26 cellular contexts compared by ENCODE assay signal in genomic region chr2:46077522-46078062, GRCh38.
"Had no signal": no experiment of that assay in that cellular context is flagged by ENCODE, and none has a peak within 500 bp of the region (broad histone marks: within the 10 kb centered on the region; RNA-seq: fewer than 3 reads in every experiment).

No MANE protein-coding gene starts in this region.

- H3K4me3 ChIP-seq: dorsolateral prefrontal cortex, gastrocnemius medialis, neural progenitor cell, prostate gland, sigmoid colon, thoracic aorta, tibial nerve, upper lobe of right lung, uterus had no signal

- H3K27me3 Mint-ChIP-seq: naive thymus-derived CD4-positive, alpha-beta T cell; stimulated activated naive B cell treated with anti-CD40 and anti-IgM and Interleukin-4, amounts not matched to agents 10 μg/mL and 1 μg/mL and 100 μg/mL, for 72 hours; stimulated activated naive CD8-positive, alpha-beta T cell treated with anti-CD3 and anti-CD28 coated beads, Interleukin-15, Interleukin-2, amounts not matched to agents 100 ng/mL and 50 ng/mL, for 24 hours had no signal

- H3K79me2 ChIP-seq: parathyroid adenoma had no signal

- H3K27ac ChIP-seq: dorsolateral prefrontal cortex, epithelial cell of prostate, neural progenitor cell, parathyroid adenoma, prostate gland, sigmoid colon, thoracic aorta, tibial nerve, uterus had no signal

- FAIRE-seq: colon, keratinocyte had no signal

- H3K4me1 ChIP-seq: neural progenitor cell, parathyroid adenoma, prostate gland, uterus had no signal

- H3K27ac Mint-ChIP-seq: naive thymus-derived CD4-positive, alpha-beta T cell; nephron; neural progenitor cell; stimulated activated naive B cell treated with anti-CD40 and anti-IgM and Interleukin-4, amounts not matched to agents 10 μg/mL and 1 μg/mL and 100 μg/mL, for 72 hours; stimulated activated naive CD8-positive, alpha-beta T cell treated with anti-CD3 and anti-CD28 coated beads, Interleukin-15, Interleukin-2, amounts not matched to agents 100 ng/mL and 50 ng/mL, for 24 hours had no signal

- H3K9me3 ChIP-seq: gastrocnemius medialis, prostate gland, sigmoid colon, thoracic aorta, tibial nerve, upper lobe of right lung, uterus had no signal

- H2AFZ ChIP-seq: neural progenitor cell, parathyroid adenoma had no signal

- H3K4me3 Mint-ChIP-seq: naive thymus-derived CD4-positive, alpha-beta T cell; nephron; neural progenitor cell; stimulated activated naive B cell treated with anti-CD40 and anti-IgM and Interleukin-4, amounts not matched to agents 10 μg/mL and 1 μg/mL and 100 μg/mL, for 72 hours; stimulated activated naive CD8-positive, alpha-beta T cell treated with anti-CD3 and anti-CD28 coated beads, Interleukin-15, Interleukin-2, amounts not matched to agents 100 ng/mL and 50 ng/mL, for 24 hours had no signal

- H3K9ac ChIP-seq: neural progenitor cell, parathyroid adenoma had no signal

- H3K27me3 ChIP-seq: dorsolateral prefrontal cortex, gastrocnemius medialis, neural progenitor cell, sigmoid colon, tibial nerve, upper lobe of right lung, uterus had no signal

- H3K36me3 ChIP-seq: gastrocnemius medialis, neural progenitor cell, prostate gland, sigmoid colon, thoracic aorta, tibial nerve, upper lobe of right lung, uterus had no signal

- H3K9me3 Mint-ChIP-seq: naive thymus-derived CD4-positive, alpha-beta T cell; neural progenitor cell; stimulated activated naive B cell treated with anti-CD40 and anti-IgM and Interleukin-4, amounts not matched to agents 10 μg/mL and 1 μg/mL and 100 μg/mL, for 72 hours; stimulated activated naive CD8-positive, alpha-beta T cell treated with anti-CD3 and anti-CD28 coated beads, Interleukin-15, Interleukin-2, amounts not matched to agents 100 ng/mL and 50 ng/mL, for 24 hours had no signal

- DNase-seq: dorsolateral prefrontal cortex; effector CD4-positive, alpha-beta T cell; foreskin fibroblast; gastrocnemius medialis; head of caudate nucleus; mesendoderm; midbrain; naive thymus-derived CD4-positive, alpha-beta T cell; right cardiac atrium; sigmoid colon; stimulated activated CD4-positive, alpha-beta T cell treated with anti-CD3 and anti-CD28 coated beads, Interleukin-2, amount 100 ng/mL, for 24 hours; stimulated activated CD4-positive, alpha-beta T cell treated with anti-CD3 and anti-CD28 coated beads, Interleukin-4, amount 100 ng/mL, for 24 hours; stimulated activated naive B cell treated with anti-CD40 and anti-IgM and Interleukin-4, amounts not matched to agents 10 μg/mL and 1 μg/mL and 100 μg/mL, for 72 hours; upper lobe of right lung; uterus had no signal

- ATAC-seq: esophagus mucosa; gastrocnemius medialis; naive thymus-derived CD4-positive, alpha-beta T cell; right cardiac atrium; stimulated activated naive B cell treated with anti-CD40 and anti-IgM and Interleukin-4, amounts not matched to agents 10 μg/mL and 1 μg/mL and 100 μg/mL, for 72 hours; upper lobe of right lung had no signal

- H3K4me2 ChIP-seq: neural progenitor cell had no signal
